In the genomic region with DNA sequence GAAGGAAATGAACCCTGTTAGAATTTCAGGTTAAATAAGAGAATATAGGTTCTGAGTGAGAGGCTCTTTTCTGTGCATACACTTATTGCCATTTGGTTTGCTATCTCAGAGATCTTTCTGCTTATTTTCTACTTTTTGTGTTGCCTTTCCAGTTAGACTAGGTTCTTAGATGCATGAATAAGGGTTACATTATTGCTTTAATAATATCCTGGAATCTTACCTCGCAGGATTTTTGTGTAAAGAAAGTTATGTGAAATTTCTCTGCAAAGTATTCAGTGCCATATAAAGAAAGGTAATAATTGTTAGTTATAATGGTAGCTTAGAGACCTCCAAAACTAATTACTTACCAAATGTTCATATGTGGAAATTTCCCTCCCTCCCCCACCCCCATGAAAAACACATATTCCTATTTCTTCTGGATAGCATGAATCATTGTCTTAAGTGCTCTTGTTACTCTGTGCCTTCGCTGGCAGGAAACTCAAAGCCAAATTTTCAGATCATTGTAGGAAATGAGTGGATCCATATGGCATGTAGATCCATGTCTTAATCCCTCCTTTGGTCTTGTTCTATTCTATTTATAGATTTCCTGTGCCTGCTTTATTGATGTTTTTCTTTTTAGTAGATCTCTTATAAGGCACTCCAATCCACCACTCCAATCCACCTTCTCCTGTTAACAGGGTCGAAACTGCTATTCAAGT, we compare ENCODE assay signal across 10 cellular contexts. TPM values are rescaled to one million over a fixed set of nuclear protein-coding genes. Genes with fewer than 3 reads are reported as not detected.
DNase-seq lines count a peak whose midpoint lies in the region; ATAC-seq, FAIRE-seq and TF ChIP-seq lines count a peak whose summit lies in the region.
"Had no signal": no experiment of that assay in that cellular context is flagged by ENCODE, and none has a peak within 500 bp of the region (broad histone marks: within the 10 kb centered on the region; RNA-seq: fewer than 3 reads in every experiment).

No MANE protein-coding gene starts in this region.

- H3K27ac Mint-ChIP-seq in naive thymus-derived CD4-positive, alpha-beta T cell = peak overlapping the region in 5 of 9 donors; percentile 6 to 73 (median 38)
- H3K27ac Mint-ChIP-seq in activated CD4-positive, alpha-beta T cell treated with anti-CD3 and anti-CD28 coated beads, Interleukin-2, amount 10 ng/mL, durations not matched to agents 7 days and 5 days = no peak overlapping the region

- no peak overlapping the region for H3K4me3 ChIP-seq in cardiac fibroblast (replicated peaks in 1 of 2; ENCODE audit: low read depth in 2 of 2, low read length in 2 of 2)
- no peak overlapping the region for H3K4me3 ChIP-seq in naive thymus-derived CD4-positive, alpha-beta T cell (ENCODE audit: low read length)
- H3K4me3 ChIP-seq: upper lobe of right lung had no signal

- H3K4me1 ChIP-seq in naive thymus-derived CD4-positive, alpha-beta T cell (ENCODE audit: control insufficient read depth in 2 of 2, insufficient read depth in 2 of 2, low read length in 2 of 2) = peaks cover 5 to 6% of the 10 kb centered on the region in 2 donors

- no peaks in the 10 kb centered on the region for H3K27me3 ChIP-seq in naive thymus-derived CD4-positive, alpha-beta T cell (ENCODE audit: control insufficient read depth in 2 of 2, insufficient read depth in 2 of 2, low read length in 2 of 2)
- H3K27me3 ChIP-seq: upper lobe of right lung had no signal

- no peaks in the 10 kb centered on the region for H3K9me3 Mint-ChIP-seq in naive thymus-derived CD4-positive, alpha-beta T cell
- H3K9me3 Mint-ChIP-seq in activated CD4-positive, alpha-beta T cell treated with anti-CD3 and anti-CD28 coated beads, Interleukin-2, amount 10 ng/mL, durations not matched to agents 7 days and 5 days = no peaks in the 10 kb centered on the region

- H3K36me3 ChIP-seq in naive thymus-derived CD4-positive, alpha-beta T cell (ENCODE audit: control insufficient read depth in 2 of 3, insufficient read depth in 3 of 3, low read length in 3 of 3) = no peaks in the 10 kb centered on the region
- H3K36me3 ChIP-seq: neutrophil, upper lobe of right lung had no signal

- no peak overlapping the region for H3K27ac ChIP-seq in naive thymus-derived CD4-positive, alpha-beta T cell (ENCODE audit: low read depth, low read length)
- H3K27ac ChIP-seq: neutrophil, upper lobe of right lung had no signal

- H3K36me3 Mint-ChIP-seq in naive thymus-derived CD4-positive, alpha-beta T cell = no peaks in the 10 kb centered on the region
- H3K36me3 Mint-ChIP-seq in activated CD4-positive, alpha-beta T cell treated with anti-CD3 and anti-CD28 coated beads, Interleukin-2, amount 10 ng/mL, durations not matched to agents 7 days and 5 days (ENCODE audit: low read depth) = no peaks in the 10 kb centered on the region

- no peak for TF ChIP-seq CTCF in cardiac fibroblast (IDR thresholded peaks at IDR 0.05; ENCODE audit: low read depth, low read length)

- intact Hi-C loops in naive thymus-derived CD4-positive, alpha-beta T cell (cut with micrococcal nuclease) = loop anchor here (5.0 to 10.0 kb wide), 4 partner anchors 32 to 250 kb away; no protein-coding TSS in a partner anchor

- no peak for FAIRE-seq in H54 (lab: Jason Lieb, UNC)

- no peaks in the 10 kb centered on the region for H3K9me3 ChIP-seq in naive thymus-derived CD4-positive, alpha-beta T cell (ENCODE audit: control insufficient read depth in 2 of 3, low read length in 3 of 3)
- H3K9me3 ChIP-seq: neutrophil, upper lobe of right lung had no signal

- H3K4me1 Mint-ChIP-seq in naive thymus-derived CD4-positive, alpha-beta T cell = peaks cover 0 to 35% (median 28%) of the 10 kb centered on the region in 7 donors
- peaks cover 12% of the 10 kb centered on the region for H3K4me1 Mint-ChIP-seq in activated CD4-positive, alpha-beta T cell treated with anti-CD3 and anti-CD28 coated beads, Interleukin-2, amount 10 ng/mL, durations not matched to agents 7 days and 5 days

- peak; percentile 36 for DNase-seq in DMS 273 (lab: John Stamatoyannopoulos, UW; ENCODE audit: unreplicated experiment)
- DNase-seq in NCI-H2029 (lab: John Stamatoyannopoulos, UW) = peak; percentile 65
- peak; percentile 78 to 93 for DNase-seq in cardiac fibroblast (ENCODE audit: low read depth in 2 of 2)
- no peak for DNase-seq in naive thymus-derived CD4-positive, alpha-beta T cell
- no peak for DNase-seq in H54 (ENCODE audit: insufficient read length, low spot score)
- no peak for DNase-seq in G401 (ENCODE audit: low spot score)
- DNase-seq in activated CD4-positive, alpha-beta T cell treated with anti-CD3 and anti-CD28 coated beads, Interleukin-2, amount 10 ng/mL, durations not matched to agents 7 days and 5 days = no peak
- DNase-seq: upper lobe of right lung had no signal

- H3K27me3 Mint-ChIP-seq in naive thymus-derived CD4-positive, alpha-beta T cell = peaks cover 0 to 50% (median 14%) of the 10 kb centered on the region in 5 donors
- peaks cover 40% of the 10 kb centered on the region for H3K27me3 Mint-ChIP-seq in activated CD4-positive, alpha-beta T cell treated with anti-CD3 and anti-CD28 coated beads, Interleukin-2, amount 10 ng/mL, durations not matched to agents 7 days and 5 days

- H3K4me3 Mint-ChIP-seq in naive thymus-derived CD4-positive, alpha-beta T cell = peak overlapping the region; percentile 4 to 84 (median 48)
- no peak overlapping the region for H3K4me3 Mint-ChIP-seq in activated CD4-positive, alpha-beta T cell treated with anti-CD3 and anti-CD28 coated beads, Interleukin-2, amount 10 ng/mL, durations not matched to agents 7 days and 5 days

- no peak for ATAC-seq in naive thymus-derived CD4-positive, alpha-beta T cell
- ATAC-seq in GM21717 (IDR thresholded peaks at IDR 0.05; ENCODE audit: unreplicated experiment) = no peak
- ATAC-seq: upper lobe of right lung had no signal

- POLR2A ChIA-PET in naive thymus-derived CD4-positive, alpha-beta T cell (lab: Charles Lee) = no interaction called here
- POLR2A ChIA-PET in activated CD4-positive, alpha-beta T cell treated with anti-CD3 and anti-CD28 coated beads, Interleukin-2, amount 10 ng/mL, durations not matched to agents 7 days and 5 days (lab: Charles Lee) = no interaction called here

- CTCF ChIA-PET in naive thymus-derived CD4-positive, alpha-beta T cell (lab: Charles Lee) = no interaction called here
- CTCF ChIA-PET in activated CD4-positive, alpha-beta T cell treated with anti-CD3 and anti-CD28 coated beads, Interleukin-2, amount 10 ng/mL, durations not matched to agents 7 days and 5 days (lab: Charles Lee) = interaction anchor here (1.7 kb wide), 1 partner anchor 15 kb away, joined by 3 read pairs; no protein-coding TSS in a partner anchor

- TF ChIP-seq POLR2A in H54 (IDR thresholded peaks at IDR 0.05; ENCODE audit: low read depth, low read length) = no peak

- in situ Hi-C loops in G401 (cut with HindIII; ENCODE audit: low sequenced_read_pairs) = no loop called here

RNA-seq across cellular contexts. Expression of a gene that starts 2.7 kb away (rescaled TPM):
- total RNA-seq in naive thymus-derived CD4-positive, alpha-beta T cell = 1 to 10 TPM in 3 of 5 experiments, under 1 TPM in 2; 0.95 to 4.5 (median 1.9) TPM
- polyA plus RNA-seq in naive thymus-derived CD4-positive, alpha-beta T cell = under 1 TPM in 1 of 2 donors, not detected in 1; 0.06 TPM
- total RNA-seq in G401 (2014; rRNA removed; shearing (Covaris generic)) = 3.0 TPM in 1 of 2 replicates, not detected in the other
- total RNA-seq in activated CD4-positive, alpha-beta T cell treated with anti-CD3 and anti-CD28 coated beads, Interleukin-2, amount 10 ng/mL, durations not matched to agents 7 days and 5 days = 1 to 10 TPM; 1.6 to 2.3 TPM

Comparison
In these comparisons a context has a peak if more than half of its experiments do, and no peak if none do; other contexts are left out.
1. DNase-seq: peak in DMS 273 (single experiment), NCI-H2029 (single experiment) and cardiac fibroblast (2 of 2); none in naive thymus-derived CD4-positive, alpha-beta T cell (0 of 9), H54 (single experiment), G401 (single experiment) and activated CD4-positive, alpha-beta T cell treated with anti-CD3 and anti-CD28 coated beads, Interleukin-2, amount 10 ng/mL, durations not matched to agents 7 days and 5 days (single experiment).